Comparison of ENCODE assay signal across 1 cellular context in genomic region chr17:32921013-32921412, GRCh38.
A peak's percentile ranks its signal among the peaks of the same experiment; 100 is the strongest.
TF ChIP-seq lines count a peak whose summit lies in the region.

No MANE protein-coding gene starts in this region.

TF ChIP-seq in HepG2, 621 proteins besides CTCF, POLR2A, EP300 and RAD21 (continued from another document and continues in another):
- no peak for TF ChIP-seq AKNA (CRISPR knock-in tag; IDR thresholded peaks at IDR 0.05; ENCODE audit: borderline replicate concordance)
- TF ChIP-seq REXO4 (CRISPR knock-in tag; IDR thresholded peaks at IDR 0.05; ENCODE audit: borderline replicate concordance), result no peak
- TF ChIP-seq ZNF275 (CRISPR knock-in tag; IDR thresholded peaks at IDR 0.05; ENCODE audit: borderline replicate concordance), result no peak
- TF ChIP-seq CENPX (CRISPR knock-in tag; IDR thresholded peaks at IDR 0.05), result no peak
- no peak for TF ChIP-seq NR2F2 (IDR thresholded peaks at IDR 0.05; ENCODE audit: borderline replicate concordance, low read depth)
- no peak for TF ChIP-seq DMAP1 (CRISPR knock-in tag; IDR thresholded peaks at IDR 0.05)
- TF ChIP-seq ARHGAP35 (CRISPR knock-in tag; IDR thresholded peaks at IDR 0.05; ENCODE audit: borderline replicate concordance), result no peak
- no peak for TF ChIP-seq POLR2G (IDR thresholded peaks at IDR 0.05; ENCODE audit: low read depth, low read length)
- peak; percentile 95 for TF ChIP-seq SIX1 (CRISPR knock-in tag; IDR thresholded peaks at IDR 0.05; ENCODE audit: borderline replicate concordance)
- no peak for TF ChIP-seq NFYC (CRISPR knock-in tag; IDR thresholded peaks at IDR 0.05)
- TF ChIP-seq DNMT1 (CRISPR knock-in tag; IDR thresholded peaks at IDR 0.05), result no peak
- no peak for TF ChIP-seq ZNF724P (CRISPR knock-in tag; IDR thresholded peaks at IDR 0.05; ENCODE audit: borderline replicate concordance)
- TF ChIP-seq HMGXB4 (CRISPR knock-in tag; IDR thresholded peaks at IDR 0.05; ENCODE audit: borderline replicate concordance in 1 of 2, low read depth in 1 of 2), result no peak
- no peak for TF ChIP-seq TBX3 (IDR thresholded peaks at IDR 0.05; ENCODE audit: borderline replicate concordance)
- TF ChIP-seq ZNF850 (CRISPR knock-in tag; conservative IDR thresholded peaks at IDR 0.05), result no peak
- no peak for TF ChIP-seq GMEB2 (CRISPR knock-in tag; IDR thresholded peaks at IDR 0.05; ENCODE audit: low read depth)
- peak; percentile 36 for TF ChIP-seq HNF4A (CRISPR knock-in tag; IDR thresholded peaks at IDR 0.05)
- no peak for TF ChIP-seq LBX2 (CRISPR knock-in tag; IDR thresholded peaks at IDR 0.05; ENCODE audit: borderline replicate concordance)
- TF ChIP-seq SYNCRIP (IDR thresholded peaks at IDR 0.05; ENCODE audit: insufficient read depth, low read depth, low read length), result no peak
- TF ChIP-seq GRHL1 (CRISPR knock-in tag; conservative IDR thresholded peaks at IDR 0.05), result no peak
- no peak for TF ChIP-seq SMAD9 (CRISPR knock-in tag; IDR thresholded peaks at IDR 0.05)
- no peak for TF ChIP-seq SUZ12 (IDR thresholded peaks at IDR 0.05; ENCODE audit: low read depth, low read length)
- TF ChIP-seq BCLAF1 (IDR thresholded peaks at IDR 0.05), result no peak
- no peak for TF ChIP-seq FOXK1 (CRISPR knock-in tag; IDR thresholded peaks at IDR 0.05; ENCODE audit: borderline replicate concordance, low read depth)
- TF ChIP-seq ZNF431 (CRISPR knock-in tag; IDR thresholded peaks at IDR 0.05; ENCODE audit: borderline replicate concordance, low read depth), result no peak
- no peak for TF ChIP-seq FOXP1 (IDR thresholded peaks at IDR 0.05)
- 0 out of 2 replicates have a peak, but pooled peaks have one; percentile 9 for TF ChIP-seq FOXP1 (CRISPR knock-in tag; IDR thresholded peaks at IDR 0.05)
- TF ChIP-seq ZNF280D (CRISPR knock-in tag; IDR thresholded peaks at IDR 0.05), result no peak
- TF ChIP-seq ZNF354B (CRISPR knock-in tag; IDR thresholded peaks at IDR 0.05), result no peak
- TF ChIP-seq HOXA5 (CRISPR knock-in tag; IDR thresholded peaks at IDR 0.05), result no peak
- no peak for TF ChIP-seq ZNF30 (CRISPR knock-in tag; IDR thresholded peaks at IDR 0.05)
- no peak for TF ChIP-seq TRIM24 (CRISPR knock-in tag; IDR thresholded peaks at IDR 0.05)
- no peak for TF ChIP-seq ZBTB25 (CRISPR knock-in tag; IDR thresholded peaks at IDR 0.05)
- TF ChIP-seq TBP (CRISPR knock-in tag; IDR thresholded peaks at IDR 0.05), result no peak
- TF ChIP-seq LCORL (IDR thresholded peaks at IDR 0.05), result no peak
- TF ChIP-seq LCORL (CRISPR knock-in tag; IDR thresholded peaks at IDR 0.05), result no peak
- no peak for TF ChIP-seq MTF1 (CRISPR knock-in tag; IDR thresholded peaks at IDR 0.05)
- no peak for TF ChIP-seq RNF219 (CRISPR knock-in tag; IDR thresholded peaks at IDR 0.05)
- TF ChIP-seq FLYWCH1 (CRISPR knock-in tag; IDR thresholded peaks at IDR 0.05), result no peak
- TF ChIP-seq NFKBIZ (CRISPR knock-in tag; IDR thresholded peaks at IDR 0.05), result no peak
- TF ChIP-seq KDM4B (CRISPR knock-in tag; IDR thresholded peaks at IDR 0.05), result no peak
- no peak for TF ChIP-seq ARNTL (CRISPR knock-in tag; IDR thresholded peaks at IDR 0.05)
- no peak for TF ChIP-seq ZNF619 (CRISPR knock-in tag; IDR thresholded peaks at IDR 0.05)
- no peak for TF ChIP-seq SRY (CRISPR knock-in tag; IDR thresholded peaks at IDR 0.05)
- TF ChIP-seq ZNF143 (CRISPR knock-in tag; IDR thresholded peaks at IDR 0.05), result no peak
